ENCODE assay signal across 1 cellular context in the genomic region with DNA sequence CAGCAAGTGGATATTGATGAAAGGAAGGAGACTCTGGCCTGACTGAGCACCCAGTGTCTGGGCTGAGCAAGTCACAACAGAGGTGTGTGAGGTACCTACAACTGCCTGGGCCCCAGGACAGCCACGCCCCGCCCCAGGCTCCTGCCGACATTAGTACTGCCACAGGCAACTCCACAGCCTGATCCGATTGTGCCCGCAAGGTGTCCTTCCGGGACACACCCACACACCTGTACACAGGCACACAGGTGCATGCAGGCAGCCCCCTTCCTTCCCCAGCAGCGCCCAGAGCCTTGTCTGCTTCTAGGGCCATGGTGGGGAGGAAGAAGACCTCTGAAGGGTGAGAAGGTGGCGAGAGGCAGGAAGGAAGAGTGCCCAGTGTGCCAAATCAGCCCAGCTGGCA.
TF ChIP-seq lines count a peak whose summit lies in the region.

No MANE protein-coding gene starts in this region.

TF ChIP-seq in H1, 55 proteins besides CTCF, POLR2A, EP300 and RAD21 (continued from another document):
- TF ChIP-seq JUN (IDR thresholded peaks at IDR 0.05; ENCODE audit: low read depth, low read length) (no peak), SP4 (IDR thresholded peaks at IDR 0.05; ENCODE audit: low read length) (no peak), JUND (IDR thresholded peaks at IDR 0.05; ENCODE audit: low read length) (no peak), EGR1 (IDR thresholded peaks at IDR 0.05; ENCODE audit: borderline replicate concordance, low read depth, low read length) (no peak), CTBP2 (IDR thresholded peaks at IDR 0.05; ENCODE audit: borderline replicate concordance, insufficient read depth, insufficient read length, low read length) (no peak), KDM1A (IDR thresholded peaks at IDR 0.05; ENCODE audit: borderline replicate concordance, low read length) (no peak), SIN3A (conservative IDR thresholded peaks at IDR 0.05 in 1 of 2, IDR thresholded peaks at IDR 0.05 in 1 of 2; ENCODE audit: low read depth in 1 of 2, low read length in 2 of 2) (no peak), POU5F1 (IDR thresholded peaks at IDR 0.05; ENCODE audit: low read depth, low read length) (no peak), GTF2F1 (IDR thresholded peaks at IDR 0.05; ENCODE audit: borderline replicate concordance, low read depth, low read length) (no peak), NANOG (IDR thresholded peaks at IDR 0.05; ENCODE audit: insufficient read depth, low read depth, low read length, poor library complexity, severe bottlenecking) (no peak), TEAD4 (IDR thresholded peaks at IDR 0.05; ENCODE audit: low read depth, low read length) (no peak), TAF1 (IDR thresholded peaks at IDR 0.05; ENCODE audit: low read depth, low read length) (no peak), CBX5 (IDR thresholded peaks at IDR 0.05; ENCODE audit: low read depth, low read length) (no peak), SP2 (IDR thresholded peaks at IDR 0.05; ENCODE audit: low read length) (no peak), KDM4A (IDR thresholded peaks at IDR 0.05; ENCODE audit: low read depth, low read length, severe bottlenecking) (no peak), RBBP5 (IDR thresholded peaks at IDR 0.05; ENCODE audit: borderline replicate concordance, low read depth, low read length) (no peak), ASH2L (IDR thresholded peaks at IDR 0.05; ENCODE audit: low read length) (no peak), RFX5 (IDR thresholded peaks at IDR 0.05; ENCODE audit: borderline replicate concordance, low read depth, low read length) (no peak), ZNF274 (IDR thresholded peaks at IDR 0.05; ENCODE audit: borderline replicate concordance, extremely low read depth, low read length) (no peak)
